ENCODE assay signal across 17 cellular contexts in the genomic region with DNA sequence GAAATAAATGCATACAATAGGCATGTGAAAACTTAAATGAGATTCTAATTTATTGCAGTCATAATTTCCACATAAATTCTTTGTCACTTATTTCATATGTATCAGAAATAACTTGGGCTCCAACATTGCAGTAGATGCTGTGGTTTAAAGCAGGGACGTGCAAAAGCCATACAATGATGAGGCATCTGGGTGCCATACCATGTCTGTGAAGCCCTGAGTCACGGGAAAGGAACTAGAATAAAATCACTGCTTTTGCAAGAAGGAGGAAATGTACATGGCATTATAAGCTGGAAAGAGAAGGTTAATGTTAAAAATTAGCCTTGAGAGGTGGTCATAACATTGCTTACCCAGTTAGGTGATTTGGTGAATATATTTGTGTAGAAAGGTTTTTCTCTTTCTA.
DNase-seq lines count a peak whose midpoint lies in the region; ATAC-seq and TF ChIP-seq lines count a peak whose summit lies in the region.
"Had no signal": no experiment of that assay in that cellular context is flagged by ENCODE, and none has a peak within 500 bp of the region (broad histone marks: within the 10 kb centered on the region; RNA-seq: fewer than 3 reads in every experiment).

No MANE protein-coding gene starts in this region.

- peak overlapping the region; percentile 91 for H3K27ac Mint-ChIP-seq in osteocyte (ENCODE audit: unreplicated experiment)
- no peak overlapping the region for H3K27ac Mint-ChIP-seq in activated T-helper 17 cell treated with anti-CD3 and anti-CD28 coated beads, Interleukin-2, amount 50 U/mL, for 72 hours
- H3K27ac Mint-ChIP-seq: activated naive CD4-positive, alpha-beta T cell treated with anti-CD3 and anti-CD28 coated beads, Interleukin-2, amount 50 U/mL, for 72 hours had no signal

- H3K79me2 ChIP-seq in SK-N-SH (ENCODE audit: insufficient read depth) = peaks cover 47% of the 10 kb centered on the region

- H3F3A ChIP-seq in SK-N-SH (replicated peaks; ENCODE audit: insufficient read depth) = peaks cover 75% of the 10 kb centered on the region

- H4K20me1 ChIP-seq in SK-N-SH (ENCODE audit: insufficient read depth) = no peaks in the 10 kb centered on the region

- H3K27me3 ChIP-seq in SK-N-SH (ENCODE audit: insufficient read depth) = no peaks in the 10 kb centered on the region

- H3K4me1 ChIP-seq in SK-N-SH (ENCODE audit: control insufficient read depth in 1 of 2, insufficient read depth in 2 of 2, low read depth in 1 of 2, low read length in 1 of 2) = peaks cover 0 to 49% of the 10 kb centered on the region in 2 experiments; a peak in 3 of 4 replicates

- TF ChIP-seq EP300 in SK-N-SH (IDR thresholded peaks at IDR 0.05; ENCODE audit: borderline replicate concordance in 1 of 2, low read depth in 1 of 2, low read length in 1 of 2) = 0 out of 4 replicates have a peak, but pooled peaks of 1 of the 2 experiments have one; percentile 40

- no peaks in the 10 kb centered on the region for H3K9me2 ChIP-seq in SK-N-SH

- TF ChIP-seq RAD21 in SK-N-SH (IDR thresholded peaks at IDR 0.05; ENCODE audit: low read length) = no peak

- H3K4me3 Mint-ChIP-seq in osteocyte (ENCODE audit: unreplicated experiment) = no peak overlapping the region
- no peak overlapping the region for H3K4me3 Mint-ChIP-seq in activated T-helper 17 cell treated with anti-CD3 and anti-CD28 coated beads, Interleukin-2, amount 50 U/mL, for 72 hours

- peaks cover 60% of the 10 kb centered on the region for H3K4me1 Mint-ChIP-seq in osteocyte (ENCODE audit: unreplicated experiment)
- peaks cover 17% of the 10 kb centered on the region for H3K4me1 Mint-ChIP-seq in activated T-helper 17 cell treated with anti-CD3 and anti-CD28 coated beads, Interleukin-2, amount 50 U/mL, for 72 hours

- POLR2A ChIA-PET in SK-N-SH (lab: Yijun Ruan, JAX) = no interaction called here

- peak overlapping the region; percentile 62; the same call in 1 of the 2 replicates for H3K4me2 ChIP-seq in SK-N-SH

- H2AFZ ChIP-seq in SK-N-SH (ENCODE audit: low read depth) = no peak overlapping the region

- no peak for ATAC-seq in GM19023 (IDR thresholded peaks at IDR 0.05; ENCODE audit: unreplicated experiment)
- no peak for ATAC-seq in activated T-helper 17 cell treated with anti-CD3 and anti-CD28 coated beads, Interleukin-2, amount 50 U/mL, for 72 hours (replicated peaks)
- ATAC-seq: activated CD4-positive, CD25-positive, alpha-beta regulatory T cell treated with anti-CD3 and anti-CD28 coated beads, Interleukin-2, amount 50 U/mL, for 24 hours; activated naive CD4-positive, alpha-beta T cell treated with anti-CD3 and anti-CD28 coated beads, Interleukin-2, amount 50 U/mL, for 72 hours; mucosa of descending colon had no signal

- peak overlapping the region; percentile 68 for H3K9ac ChIP-seq in SK-N-SH

- H3K9me3 Mint-ChIP-seq in osteocyte (ENCODE audit: unreplicated experiment) = no peaks in the 10 kb centered on the region
- H3K9me3 Mint-ChIP-seq in activated T-helper 17 cell treated with anti-CD3 and anti-CD28 coated beads, Interleukin-2, amount 50 U/mL, for 72 hours = no peaks in the 10 kb centered on the region
- H3K9me3 Mint-ChIP-seq: activated naive CD4-positive, alpha-beta T cell treated with anti-CD3 and anti-CD28 coated beads, Interleukin-2, amount 50 U/mL, for 72 hours had no signal

- peaks cover 10 to 29% of the 10 kb centered on the region in 2 experiments for H3K36me3 ChIP-seq in SK-N-SH (replicated peaks in 1 of 2; ENCODE audit: control insufficient read depth in 1 of 2, insufficient read depth in 2 of 2, low read length in 1 of 2)

- no peak overlapping the region for H3K4me3 ChIP-seq in SK-N-SH (ENCODE audit: low read depth in 2 of 2, low read length in 1 of 2)
- H3K4me3 ChIP-seq: coronary artery, mucosa of descending colon had no signal

- peak overlapping the region; percentile 62 to 100; a peak in 3 of 4 replicates for H3K27ac ChIP-seq in SK-N-SH (ENCODE audit: low read depth in 2 of 2, low read length in 1 of 2)

- CTCF ChIA-PET in SK-N-SH (lab: Yijun Ruan, JAX) = no interaction called here

- TF ChIP-seq CTCF in SK-N-SH (IDR thresholded peaks at IDR 0.05) (no peak), osteocyte (IDR thresholded peaks at IDR 0.05) (no peak)

- WGBS in SK-N-SH (ENCODE audit: low lambda C conversion rate) = 15% methylated on average over 2 of the region's 2 CpGs

- no peaks in the 10 kb centered on the region for H3K9me3 ChIP-seq in SK-N-SH
- H3K9me3 ChIP-seq: mucosa of descending colon had no signal

- no peaks in the 10 kb centered on the region for H3K27me3 Mint-ChIP-seq in osteocyte (ENCODE audit: unreplicated experiment)
- peaks cover 4% of the 10 kb centered on the region for H3K27me3 Mint-ChIP-seq in activated T-helper 17 cell treated with anti-CD3 and anti-CD28 coated beads, Interleukin-2, amount 50 U/mL, for 72 hours

- H3K36me3 Mint-ChIP-seq in osteocyte (ENCODE audit: unreplicated experiment) = peaks cover 50% of the 10 kb centered on the region
- H3K36me3 Mint-ChIP-seq in activated T-helper 17 cell treated with anti-CD3 and anti-CD28 coated beads, Interleukin-2, amount 50 U/mL, for 72 hours (ENCODE audit: low read depth) = no peaks in the 10 kb centered on the region
- H3K36me3 Mint-ChIP-seq: activated naive CD4-positive, alpha-beta T cell treated with anti-CD3 and anti-CD28 coated beads, Interleukin-2, amount 50 U/mL, for 72 hours had no signal

- DNase-seq in GM04504 (ENCODE audit: low read depth) = peak; percentile 74
- no peak for DNase-seq in SK-N-SH
- DNase-seq in fibroblast of gingiva (ENCODE audit: low read depth) = peak; percentile 88
- no peak for DNase-seq in osteocyte (ENCODE audit: extremely low spot score, unreplicated experiment)
- no peak for DNase-seq in NCI-H1694 treated with DMSO at 0.1 percent for 48 hours (lab: John Stamatoyannopoulos, UW)
- no peak for DNase-seq in activated CD4-positive, alpha-beta T cell treated with anti-CD3 and anti-CD28 coated beads for 48 hours
- DNase-seq: DMS53; MM.1S; mucosa of descending colon; posterior cingulate gyrus; stimulated activated CD4-positive, alpha-beta T cell treated with anti-CD3 and anti-CD28 coated beads, Interleukin-15, amount 100 ng/mL, for 24 hours; T-helper 2 cell had no signal

TF ChIP-seq in SK-N-SH, 30 proteins besides CTCF, POLR2A, EP300 and RAD21:
- TF ChIP-seq TCF12 (IDR thresholded peaks at IDR 0.05) (peak; percentile 88), JUND (IDR thresholded peaks at IDR 0.05) (peak; percentile 54), CHD2 (IDR thresholded peaks at IDR 0.05; ENCODE audit: low read length, partially characterized antibody) (no peak), FOSL2 (IDR thresholded peaks at IDR 0.05; ENCODE audit: borderline replicate concordance, low read depth) (peak; percentile 75), EZH2phosphoT487 (IDR thresholded peaks at IDR 0.05; ENCODE audit: borderline replicate concordance, low read depth) (no peak)
- TF ChIP-seq, protein P1, sequence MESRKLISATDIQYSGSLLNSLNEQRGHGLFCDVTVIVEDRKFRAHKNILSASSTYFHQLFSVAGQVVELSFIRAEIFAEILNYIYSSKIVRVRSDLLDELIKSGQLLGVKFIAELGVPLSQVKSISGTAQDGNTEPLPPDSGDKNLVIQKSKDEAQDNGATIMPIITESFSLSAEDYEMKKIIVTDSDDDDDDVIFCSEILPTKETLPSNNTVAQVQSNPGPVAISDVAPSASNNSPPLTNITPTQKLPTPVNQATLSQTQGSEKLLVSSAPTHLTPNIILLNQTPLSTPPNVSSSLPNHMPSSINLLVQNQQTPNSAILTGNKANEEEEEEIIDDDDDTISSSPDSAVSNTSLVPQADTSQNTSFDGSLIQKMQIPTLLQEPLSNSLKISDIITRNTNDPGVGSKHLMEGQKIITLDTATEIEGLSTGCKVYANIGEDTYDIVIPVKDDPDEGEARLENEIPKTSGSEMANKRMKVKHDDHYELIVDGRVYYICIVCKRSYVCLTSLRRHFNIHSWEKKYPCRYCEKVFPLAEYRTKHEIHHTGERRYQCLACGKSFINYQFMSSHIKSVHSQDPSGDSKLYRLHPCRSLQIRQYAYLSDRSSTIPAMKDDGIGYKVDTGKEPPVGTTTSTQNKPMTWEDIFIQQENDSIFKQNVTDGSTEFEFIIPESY (IDR thresholded peaks at IDR 0.05; ENCODE audit: borderline replicate concordance, low read depth) = no peak
- TF ChIP-seq, protein P2, sequence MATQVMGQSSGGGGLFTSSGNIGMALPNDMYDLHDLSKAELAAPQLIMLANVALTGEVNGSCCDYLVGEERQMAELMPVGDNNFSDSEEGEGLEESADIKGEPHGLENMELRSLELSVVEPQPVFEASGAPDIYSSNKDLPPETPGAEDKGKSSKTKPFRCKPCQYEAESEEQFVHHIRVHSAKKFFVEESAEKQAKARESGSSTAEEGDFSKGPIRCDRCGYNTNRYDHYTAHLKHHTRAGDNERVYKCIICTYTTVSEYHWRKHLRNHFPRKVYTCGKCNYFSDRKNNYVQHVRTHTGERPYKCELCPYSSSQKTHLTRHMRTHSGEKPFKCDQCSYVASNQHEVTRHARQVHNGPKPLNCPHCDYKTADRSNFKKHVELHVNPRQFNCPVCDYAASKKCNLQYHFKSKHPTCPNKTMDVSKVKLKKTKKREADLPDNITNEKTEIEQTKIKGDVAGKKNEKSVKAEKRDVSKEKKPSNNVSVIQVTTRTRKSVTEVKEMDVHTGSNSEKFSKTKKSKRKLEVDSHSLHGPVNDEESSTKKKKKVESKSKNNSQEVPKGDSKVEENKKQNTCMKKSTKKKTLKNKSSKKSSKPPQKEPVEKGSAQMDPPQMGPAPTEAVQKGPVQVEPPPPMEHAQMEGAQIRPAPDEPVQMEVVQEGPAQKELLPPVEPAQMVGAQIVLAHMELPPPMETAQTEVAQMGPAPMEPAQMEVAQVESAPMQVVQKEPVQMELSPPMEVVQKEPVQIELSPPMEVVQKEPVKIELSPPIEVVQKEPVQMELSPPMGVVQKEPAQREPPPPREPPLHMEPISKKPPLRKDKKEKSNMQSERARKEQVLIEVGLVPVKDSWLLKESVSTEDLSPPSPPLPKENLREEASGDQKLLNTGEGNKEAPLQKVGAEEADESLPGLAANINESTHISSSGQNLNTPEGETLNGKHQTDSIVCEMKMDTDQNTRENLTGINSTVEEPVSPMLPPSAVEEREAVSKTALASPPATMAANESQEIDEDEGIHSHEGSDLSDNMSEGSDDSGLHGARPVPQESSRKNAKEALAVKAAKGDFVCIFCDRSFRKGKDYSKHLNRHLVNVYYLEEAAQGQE (IDR thresholded peaks at IDR 0.05; ENCODE audit: low read depth, low read length) = no peak
- TF ChIP-seq, protein P3, sequence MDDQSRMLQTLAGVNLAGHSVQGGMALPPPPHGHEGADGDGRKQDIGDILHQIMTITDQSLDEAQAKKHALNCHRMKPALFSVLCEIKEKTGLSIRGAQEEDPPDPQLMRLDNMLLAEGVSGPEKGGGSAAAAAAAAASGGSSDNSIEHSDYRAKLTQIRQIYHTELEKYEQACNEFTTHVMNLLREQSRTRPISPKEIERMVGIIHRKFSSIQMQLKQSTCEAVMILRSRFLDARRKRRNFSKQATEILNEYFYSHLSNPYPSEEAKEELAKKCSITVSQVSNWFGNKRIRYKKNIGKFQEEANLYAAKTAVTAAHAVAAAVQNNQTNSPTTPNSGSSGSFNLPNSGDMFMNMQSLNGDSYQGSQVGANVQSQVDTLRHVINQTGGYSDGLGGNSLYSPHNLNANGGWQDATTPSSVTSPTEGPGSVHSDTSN (IDR thresholded peaks at IDR 0.05) = peak; percentile 43; the same call in 1 of the 2 replicates

Comparison
In these comparisons a context has a peak if more than half of its experiments do, and no peak if none do; other contexts are left out.
1. DNase-seq: peak in GM04504 (single experiment) and fibroblast of gingiva (single experiment); none in SK-N-SH (single experiment), osteocyte (single experiment), NCI-H1694 treated with DMSO at 0.1 percent for 48 hours (single experiment) and activated CD4-positive, alpha-beta T cell treated with anti-CD3 and anti-CD28 coated beads for 48 hours (single experiment).